8 cellular contexts compared by ENCODE assay signal in the genomic region with DNA sequence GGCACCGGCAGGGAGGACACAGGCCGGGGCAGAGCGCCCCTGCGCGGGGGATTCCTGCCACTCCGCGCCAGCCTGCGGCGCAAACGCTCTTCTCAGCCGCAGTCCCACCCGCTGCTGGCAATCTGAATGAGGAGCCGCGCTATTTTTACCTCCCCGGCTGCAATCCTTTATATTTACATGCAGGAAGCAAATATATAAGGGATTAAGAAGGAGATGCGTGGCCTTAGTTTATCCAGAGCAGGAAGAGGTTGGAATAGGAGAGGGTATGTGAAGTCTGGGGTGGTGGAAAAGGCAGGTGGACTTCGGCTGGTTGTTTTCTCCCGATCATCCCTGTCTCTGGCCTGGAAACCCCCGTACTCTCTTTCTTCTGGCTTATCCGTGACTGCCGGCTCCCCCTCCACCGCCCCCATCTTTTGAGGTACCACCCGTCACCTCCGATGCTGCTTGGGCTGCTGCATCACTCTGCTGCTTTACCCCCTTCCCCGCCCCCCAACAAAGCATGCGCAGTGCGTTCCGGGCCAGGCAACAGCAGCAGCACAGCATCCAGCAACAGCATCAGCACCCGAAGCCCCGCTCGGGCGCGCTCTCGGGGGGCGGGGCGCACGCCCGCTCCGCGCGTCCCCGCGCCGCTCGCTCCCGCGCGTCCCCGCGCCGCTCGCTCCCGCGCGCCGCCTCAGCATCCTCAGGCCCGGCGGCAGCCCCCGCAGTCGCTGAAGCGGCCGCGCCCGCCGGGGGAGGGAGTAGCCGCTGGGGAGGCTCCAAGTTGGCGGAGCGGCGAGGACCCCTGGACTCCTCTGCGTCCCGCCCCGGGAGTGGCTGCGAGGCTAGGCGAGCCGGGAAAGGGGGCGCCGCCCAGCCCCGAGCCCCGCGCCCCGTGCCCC. TPM values are rescaled to one million over a fixed set of nuclear protein-coding genes. Genes with fewer than 3 reads are reported as not detected.
DNase-seq lines count a peak whose midpoint lies in the region; ATAC-seq and TF ChIP-seq lines count a peak whose summit lies in the region.

A gene with protein sequence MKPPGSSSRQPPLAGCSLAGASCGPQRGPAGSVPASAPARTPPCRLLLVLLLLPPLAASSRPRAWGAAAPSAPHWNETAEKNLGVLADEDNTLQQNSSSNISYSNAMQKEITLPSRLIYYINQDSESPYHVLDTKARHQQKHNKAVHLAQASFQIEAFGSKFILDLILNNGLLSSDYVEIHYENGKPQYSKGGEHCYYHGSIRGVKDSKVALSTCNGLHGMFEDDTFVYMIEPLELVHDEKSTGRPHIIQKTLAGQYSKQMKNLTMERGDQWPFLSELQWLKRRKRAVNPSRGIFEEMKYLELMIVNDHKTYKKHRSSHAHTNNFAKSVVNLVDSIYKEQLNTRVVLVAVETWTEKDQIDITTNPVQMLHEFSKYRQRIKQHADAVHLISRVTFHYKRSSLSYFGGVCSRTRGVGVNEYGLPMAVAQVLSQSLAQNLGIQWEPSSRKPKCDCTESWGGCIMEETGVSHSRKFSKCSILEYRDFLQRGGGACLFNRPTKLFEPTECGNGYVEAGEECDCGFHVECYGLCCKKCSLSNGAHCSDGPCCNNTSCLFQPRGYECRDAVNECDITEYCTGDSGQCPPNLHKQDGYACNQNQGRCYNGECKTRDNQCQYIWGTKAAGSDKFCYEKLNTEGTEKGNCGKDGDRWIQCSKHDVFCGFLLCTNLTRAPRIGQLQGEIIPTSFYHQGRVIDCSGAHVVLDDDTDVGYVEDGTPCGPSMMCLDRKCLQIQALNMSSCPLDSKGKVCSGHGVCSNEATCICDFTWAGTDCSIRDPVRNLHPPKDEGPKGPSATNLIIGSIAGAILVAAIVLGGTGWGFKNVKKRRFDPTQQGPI (plus strand): TSS at position 679 of the 881 bp plus-strand sequence. CDS start 335 bp downstream, outside the sequence.

- H3K4me3 ChIP-seq in HAP-1: peak within 1 kb of the TSS; percentile 57
- H3K4me3 ChIP-seq in endodermal cell (ENCODE audit: low read length): peak within 1 kb of the TSS; percentile 91
- peak within 1 kb of the TSS; percentile 50 for H3K4me3 ChIP-seq in mesendoderm (ENCODE audit: low read length)

- ATAC-seq in activated CD8-positive, alpha-beta T cell treated with anti-CD3 and anti-CD28 coated beads for 36 hours: peak; percentile 69
- no peak for ATAC-seq in HG03457 (IDR thresholded peaks at IDR 0.05; ENCODE audit: unreplicated experiment)

- H2AK5ac ChIP-seq in mesendoderm (ENCODE audit: low read length): no peak within 1 kb of the TSS

- H2BK15ac ChIP-seq in mesendoderm (replicated peaks; ENCODE audit: low read depth): no peak within 1 kb of the TSS

- H3K18ac ChIP-seq in mesendoderm (ENCODE audit: low read length): peak within 1 kb of the TSS; percentile 53

- no peaks in the 10 kb centered on the region for H3K36me3 Mint-ChIP-seq in activated CD8-positive, alpha-beta T cell treated with anti-CD3 and anti-CD28 coated beads for 36 hours (ENCODE audit: low read depth)
- no peaks in the 10 kb centered on the region for H3K36me3 Mint-ChIP-seq in endodermal cell (ENCODE audit: low read depth)

- no peak within 1 kb of the TSS for H4K8ac ChIP-seq in mesendoderm (ENCODE audit: low read depth, low read length)

- H3K4me1 ChIP-seq in HAP-1 (peaks cover 27% of the 10 kb centered on the region), endodermal cell (ENCODE audit: control insufficient read depth, insufficient read depth, low read length) (no peaks in the 10 kb centered on the region), mesendoderm (ENCODE audit: control insufficient read depth, low read depth, low read length) (no peaks in the 10 kb centered on the region)

- peaks cover 62% of the 10 kb centered on the region for H3K27me3 Mint-ChIP-seq in activated CD8-positive, alpha-beta T cell treated with anti-CD3 and anti-CD28 coated beads for 36 hours
- H3K27me3 Mint-ChIP-seq in endodermal cell (ENCODE audit: insufficient read depth): peaks cover 41% of the 10 kb centered on the region

- H3K27ac Mint-ChIP-seq in activated CD8-positive, alpha-beta T cell treated with anti-CD3 and anti-CD28 coated beads for 36 hours: no peak within 1 kb of the TSS
- no peak within 1 kb of the TSS for H3K27ac Mint-ChIP-seq in endodermal cell

- H3K27ac ChIP-seq in endodermal cell (ENCODE audit: low read depth, low read length) (peak within 1 kb of the TSS; percentile 45), mesendoderm (ENCODE audit: low read depth, low read length) (no peak within 1 kb of the TSS)

- POLR2A ChIA-PET in activated CD8-positive, alpha-beta T cell treated with anti-CD3 and anti-CD28 coated beads for 36 hours (lab: Charles Lee): no interaction called here

- H3K9me3 ChIP-seq in HAP-1 (no peaks in the 10 kb centered on the region), endodermal cell (ENCODE audit: control insufficient read depth, low read length) (no peaks in the 10 kb centered on the region)

- in situ Hi-C loops in G401 (cut with HindIII; ENCODE audit: low sequenced_read_pairs) (no loop called here), HAP-1 (cut with MboI; ENCODE audit: low sequenced_read_pairs) (no loop called here)

- H3K4me1 Mint-ChIP-seq in activated CD8-positive, alpha-beta T cell treated with anti-CD3 and anti-CD28 coated beads for 36 hours (ENCODE audit: low read depth): peaks cover 12% of the 10 kb centered on the region
- H3K4me1 Mint-ChIP-seq in endodermal cell: peaks cover 27% of the 10 kb centered on the region

- peak within 1 kb of the TSS; percentile 68 for H3K4me3 Mint-ChIP-seq in activated CD8-positive, alpha-beta T cell treated with anti-CD3 and anti-CD28 coated beads for 36 hours
- H3K4me3 Mint-ChIP-seq in endodermal cell: peak within 1 kb of the TSS; percentile 68

- peak within 1 kb of the TSS; percentile 64 for H3K4ac ChIP-seq in mesendoderm (ENCODE audit: low read depth, low read length)

- WGBS in endodermal cell (ENCODE audit: insufficient coverage in 1 of 2, insufficient read length in 1 of 2), 2 experiments: 1% methylated on average over 11 to 81 of the region's 81 CpGs
- WGBS in mesendoderm (ENCODE audit: extremely low coverage, insufficient coverage, low lambda C conversion rate): no CpG with 5 or more reads among the region's 81 CpGs

- DNase-seq in G401 (ENCODE audit: low spot score) (peak; percentile 92), HAP-1 (ENCODE audit: low spot score in 2 of 2) (peak; percentile 56 to 77), NCI-H2171 (lab: John Stamatoyannopoulos, UW) (peak; percentile 84), endodermal cell (peak; percentile 91), mesendoderm (peak; percentile 80)
- DNase-seq in activated CD8-positive, alpha-beta T cell treated with anti-CD3 and anti-CD28 coated beads for 36 hours: peak; percentile 49
- peak; percentile 14 for DNase-seq in stimulated activated CD8-positive, alpha-beta memory T cell treated with anti-CD3 and anti-CD28 coated beads, Interleukin-4, amount 100 ng/mL, for 24 hours (ENCODE audit: low read depth)

- no peak within 1 kb of the TSS for H4K5ac ChIP-seq in mesendoderm (ENCODE audit: low read length)

- H3K4me2 ChIP-seq in mesendoderm (ENCODE audit: low read length): peak within 1 kb of the TSS; percentile 88

- no peak within 1 kb of the TSS for H3K23ac ChIP-seq in mesendoderm (ENCODE audit: low read length)

- H2BK120ac ChIP-seq in mesendoderm (ENCODE audit: low read depth, low read length): no peak within 1 kb of the TSS

- H3K36me3 ChIP-seq in HAP-1 (replicated peaks) (no peaks in the 10 kb centered on the region), endodermal cell (ENCODE audit: control insufficient read depth, insufficient read depth, low read length) (no peaks in the 10 kb centered on the region), mesendoderm (ENCODE audit: control insufficient read depth, insufficient read depth, low read length) (no peaks in the 10 kb centered on the region)

- TF ChIP-seq CTCF in activated CD8-positive, alpha-beta T cell treated with anti-CD3 and anti-CD28 coated beads for 36 hours (IDR thresholded peaks at IDR 0.05): no peak
- peak; percentile 75 for TF ChIP-seq CTCF in endodermal cell (conservative IDR thresholded peaks at IDR 0.05)

- no peaks in the 10 kb centered on the region for H3K79me1 ChIP-seq in mesendoderm (ENCODE audit: low read length)

- peak within 1 kb of the TSS; percentile 88 for H3K56ac ChIP-seq in mesendoderm (ENCODE audit: low read length)

- peaks cover 12% of the 10 kb centered on the region for H3K27me3 ChIP-seq in HAP-1 (ENCODE audit: low read depth)
- peaks cover 29% of the 10 kb centered on the region for H3K27me3 ChIP-seq in endodermal cell (ENCODE audit: control insufficient read depth, insufficient read depth, low read length, poor library complexity, severe bottlenecking)
- H3K27me3 ChIP-seq in mesendoderm (ENCODE audit: insufficient read depth, low read length, poor library complexity): peaks cover 4% of the 10 kb centered on the region

- no peaks in the 10 kb centered on the region for H3K9me3 Mint-ChIP-seq in activated CD8-positive, alpha-beta T cell treated with anti-CD3 and anti-CD28 coated beads for 36 hours
- H3K9me3 Mint-ChIP-seq in endodermal cell: no peaks in the 10 kb centered on the region

- H3K79me2 ChIP-seq in mesendoderm (ENCODE audit: control insufficient read depth, insufficient read depth, low read length): no peaks in the 10 kb centered on the region

- intact Hi-C loops in activated CD8-positive, alpha-beta T cell treated with anti-CD3 and anti-CD28 coated beads for 36 hours (cut with micrococcal nuclease): no loop called here

- CTCF ChIA-PET in activated CD8-positive, alpha-beta T cell treated with anti-CD3 and anti-CD28 coated beads for 36 hours (lab: Charles Lee): no interaction called here

- no peak within 1 kb of the TSS for H2BK5ac ChIP-seq in mesendoderm (ENCODE audit: low read length)

- H3K9ac ChIP-seq in endodermal cell (ENCODE audit: extremely low read depth, low read length, poor library complexity, severe bottlenecking) (peak within 1 kb of the TSS; percentile 54), mesendoderm (ENCODE audit: low read length) (peak within 1 kb of the TSS; percentile 75)

RNA-seq across cellular contexts. Expression of the gene that starts here (rescaled TPM):
- total RNA-seq in G401 (2014; rRNA removed; shearing (Covaris generic)): 2.7 and 7.7 TPM in 2 replicates
- total RNA-seq in activated CD8-positive, alpha-beta T cell treated with anti-CD3 and anti-CD28 coated beads for 36 hours: under 1 TPM; 0.07 to 0.54 TPM
- total RNA-seq in endodermal cell: 10 to 100 TPM; 25.4 to 34.2 TPM
- polyA plus RNA-seq in endodermal cell (2013, experiment 1 of 2): 21.9 TPM
- polyA plus RNA-seq in endodermal cell (2013, experiment 2 of 2): 18.1 TPM
- 8.1 TPM for polyA plus RNA-seq in mesendoderm (2013, experiment 1 of 2)
- 8.5 TPM for polyA plus RNA-seq in mesendoderm (2013, experiment 2 of 2)

Comparison
In these comparisons a context has a peak if more than half of its experiments do, and no peak if none do; other contexts are left out.
1. Peak in DNase-seq and ATAC-seq in activated CD8-positive, alpha-beta T cell treated with anti-CD3 and anti-CD28 coated beads for 36 hours; RNA of the gene not detected or under 1 TPM.
2. DNase-seq: peak in every context shown above with its lines; median percentile 92 in G401; 91 in endodermal cell; 84 in NCI-H2171; 80 in mesendoderm; 66 in HAP-1; 49 in activated CD8-positive, alpha-beta T cell treated with anti-CD3 and anti-CD28 coated beads for 36 hours; 14 in stimulated activated CD8-positive, alpha-beta memory T cell treated with anti-CD3 and anti-CD28 coated beads, Interleukin-4, amount 100 ng/mL, for 24 hours.